ENCODE assay signal across 17 cellular contexts in genomic region chr5:172504736-172505402, GRCh38. TPM values are rescaled to one million over a fixed set of nuclear protein-coding genes. Genes with fewer than 3 reads are reported as not detected.
DNase-seq lines count a peak whose midpoint lies in the region; TF ChIP-seq lines count a peak whose summit lies in the region.
"Had no signal": no experiment of that assay in that cellular context is flagged by ENCODE, and none has a peak within 500 bp of the region (broad histone marks: within the 10 kb centered on the region; RNA-seq: fewer than 3 reads in every experiment).

No MANE protein-coding gene starts in this region.

- no peak overlapping the region for H2AFZ ChIP-seq in neural progenitor cell (replicated peaks)

- DNase-seq in left ventricle myocardium inferior (peak; percentile 64), neural progenitor cell (ENCODE audit: low spot score) (no peak), transverse colon (peak; percentile 19), DMS53 treated with DMSO at 0.1 percent for 48 hours (lab: John Stamatoyannopoulos, UW; ENCODE audit: unreplicated experiment) (no peak), HCEC 1CT (no peak), hepatic stellate cell (ENCODE audit: low spot score) (no peak)
- DNase-seq: activated CD4-positive, alpha-beta T cell treated with anti-CD3 and anti-CD28 coated beads, Interleukin-2, amount 50 U/mL, for 1 hour; CD4-positive, CD25-positive, alpha-beta regulatory T cell; EL; GOT3; kidney glomerular epithelial cell; NCI-H187 treated with DMSO at 0.1 percent for 48 hours; NCI-H774; SHP77; T-helper 9 cell had no signal

- H3K4me3 ChIP-seq in left ventricle myocardium inferior, result no peak overlapping the region
- H3K4me3 ChIP-seq in neural progenitor cell, result no peak overlapping the region
- H3K4me3 ChIP-seq in transverse colon, result no peak overlapping the region

- H3K36me3 ChIP-seq in left ventricle myocardium inferior, result no peaks in the 10 kb centered on the region
- no peaks in the 10 kb centered on the region for H3K36me3 ChIP-seq in neural progenitor cell
- no peaks in the 10 kb centered on the region for H3K36me3 ChIP-seq in transverse colon

- H3K9me3 ChIP-seq in left ventricle myocardium inferior (replicated peaks) (no peaks in the 10 kb centered on the region), neural progenitor cell (ENCODE audit: low read depth) (no peaks in the 10 kb centered on the region), transverse colon (no peaks in the 10 kb centered on the region)

- H3K27me3 Mint-ChIP-seq in brain (peaks cover 3% of the 10 kb centered on the region), neural progenitor cell (ENCODE audit: insufficient read depth, low read depth) (peaks cover 16% of the 10 kb centered on the region)

- H3K9me3 Mint-ChIP-seq in brain, result peaks cover 0 to 3% (median 0%) of the 10 kb centered on the region in 5 experiments
- H3K9me3 Mint-ChIP-seq in neural progenitor cell, result no peaks in the 10 kb centered on the region
- H3K9me3 Mint-ChIP-seq: activated T-helper 17 cell treated with anti-CD3 and anti-CD28 coated beads, Interleukin-2, amount 50 U/mL, for 72 hours had no signal

- in situ Hi-C loops in transverse colon (cut with MboI; ENCODE audit: low pct_ligation_motif_present in 1 of 4, low pct_unique_long_range_greater_than_20kb in 1 of 4, low sequenced_read_pairs in 3 of 4), result no loop called here

- peaks cover 45% of the 10 kb centered on the region for H3K4me1 ChIP-seq in left ventricle myocardium inferior
- peaks cover 14% of the 10 kb centered on the region for H3K4me1 ChIP-seq in neural progenitor cell
- peaks cover 14 to 20% (median 19%) of the 10 kb centered on the region in 4 donors for H3K4me1 ChIP-seq in transverse colon

- no peak overlapping the region for H3K4me2 ChIP-seq in neural progenitor cell

- H3K4me3 Mint-ChIP-seq in brain, result no peak overlapping the region
- H3K4me3 Mint-ChIP-seq in neural progenitor cell, result no peak overlapping the region
- H3K4me3 Mint-ChIP-seq: activated T-helper 17 cell treated with anti-CD3 and anti-CD28 coated beads, Interleukin-2, amount 50 U/mL, for 72 hours; CD4-positive, CD25-positive, alpha-beta regulatory T cell had no signal

- H3K9ac ChIP-seq in neural progenitor cell, result no peak overlapping the region

- peak overlapping the region; percentile 92 for H3K27ac ChIP-seq in left ventricle myocardium inferior (replicated peaks)
- H3K27ac ChIP-seq in neural progenitor cell, result no peak overlapping the region
- peak overlapping the region; percentile 31 to 72 (median 48) for H3K27ac ChIP-seq in transverse colon

- H3K4me1 Mint-ChIP-seq in brain, result peaks cover 29% of the 10 kb centered on the region
- peaks cover 14% of the 10 kb centered on the region for H3K4me1 Mint-ChIP-seq in neural progenitor cell
- H3K4me1 Mint-ChIP-seq: activated T-helper 17 cell treated with anti-CD3 and anti-CD28 coated beads, Interleukin-2, amount 50 U/mL, for 72 hours; CD4-positive, CD25-positive, alpha-beta regulatory T cell had no signal

- no peaks in the 10 kb centered on the region for H4K20me1 ChIP-seq in neural progenitor cell (ENCODE audit: low read depth)

- H3K27ac Mint-ChIP-seq in brain, result peak overlapping the region in 3 of 5 experiments; percentile 37 to 79 (median 78)
- H3K27ac Mint-ChIP-seq in neural progenitor cell, result peak overlapping the region; percentile 66
- H3K27ac Mint-ChIP-seq: activated T-helper 17 cell treated with anti-CD3 and anti-CD28 coated beads, Interleukin-2, amount 50 U/mL, for 72 hours; CD4-positive, CD25-positive, alpha-beta regulatory T cell had no signal

- TF ChIP-seq CTCF in brain (conservative IDR thresholded peaks at IDR 0.05), result no peak
- no peak for TF ChIP-seq CTCF in left ventricle myocardium inferior (IDR thresholded peaks at IDR 0.05; ENCODE audit: borderline replicate concordance)
- no peak for TF ChIP-seq CTCF in neural progenitor cell (IDR thresholded peaks at IDR 0.05)
- no peak for TF ChIP-seq CTCF in transverse colon (IDR thresholded peaks at IDR 0.05)

- H3F3A ChIP-seq in neural progenitor cell (ENCODE audit: low read depth), result peaks cover 5% of the 10 kb centered on the region

- TF ChIP-seq EP300 in transverse colon (IDR thresholded peaks at IDR 0.05; ENCODE audit: low read depth), result no peak

- H3K36me3 Mint-ChIP-seq in brain, result no peaks in the 10 kb centered on the region
- no peaks in the 10 kb centered on the region for H3K36me3 Mint-ChIP-seq in neural progenitor cell
- H3K36me3 Mint-ChIP-seq: CD4-positive, CD25-positive, alpha-beta regulatory T cell had no signal

- 27 to 63% methylated on average over 2 to 3 of the region's 3 CpGs for WGBS in transverse colon (ENCODE audit: low coverage in 1 of 2), 2 donors

- intact Hi-C loops in left ventricle myocardium inferior (cut with micrococcal nuclease), result no loop called here
- intact Hi-C loops in transverse colon (cut with DNase I; ENCODE audit: low total_unique reads), result no loop called here

- H3K79me2 ChIP-seq in neural progenitor cell (ENCODE audit: low read depth), result no peaks in the 10 kb centered on the region

- no peak for TF ChIP-seq POLR2A in transverse colon (IDR thresholded peaks at IDR 0.05)

- H3K27me3 ChIP-seq in left ventricle myocardium inferior (ENCODE audit: low read depth) (no peaks in the 10 kb centered on the region), neural progenitor cell (no peaks in the 10 kb centered on the region), transverse colon (no peaks in the 10 kb centered on the region)

RNA-seq across cellular contexts. Expression of gene SH3PXD2B, which starts 50.5 kb away (rescaled TPM):
- polyA plus RNA-seq in brain (ENCODE audit: insufficient read depth, low read depth, low replicate concordance), result 16.3 TPM
- total RNA-seq in left ventricle myocardium inferior (5.2 TPM), neural progenitor cell (ENCODE audit: low replicate concordance) (27.3 and 46.3 TPM in 2 replicates), transverse colon (10 to 100 TPM; 10.2 to 26.6 (median 14.6) TPM)
- polyA plus RNA-seq: CD4-positive, CD25-positive, alpha-beta regulatory T cell had no signal

Comparison
In these comparisons a context has a peak if more than half of its experiments do, and no peak if none do; other contexts are left out.
1. DNase-seq: peak in left ventricle myocardium inferior (single experiment) and transverse colon (single experiment); none in neural progenitor cell (single experiment), DMS53 treated with DMSO at 0.1 percent for 48 hours (single experiment), HCEC 1CT (single experiment) and hepatic stellate cell (single experiment).